Comparison of ENCODE assay signal across 20 cellular contexts in the genomic region with DNA sequence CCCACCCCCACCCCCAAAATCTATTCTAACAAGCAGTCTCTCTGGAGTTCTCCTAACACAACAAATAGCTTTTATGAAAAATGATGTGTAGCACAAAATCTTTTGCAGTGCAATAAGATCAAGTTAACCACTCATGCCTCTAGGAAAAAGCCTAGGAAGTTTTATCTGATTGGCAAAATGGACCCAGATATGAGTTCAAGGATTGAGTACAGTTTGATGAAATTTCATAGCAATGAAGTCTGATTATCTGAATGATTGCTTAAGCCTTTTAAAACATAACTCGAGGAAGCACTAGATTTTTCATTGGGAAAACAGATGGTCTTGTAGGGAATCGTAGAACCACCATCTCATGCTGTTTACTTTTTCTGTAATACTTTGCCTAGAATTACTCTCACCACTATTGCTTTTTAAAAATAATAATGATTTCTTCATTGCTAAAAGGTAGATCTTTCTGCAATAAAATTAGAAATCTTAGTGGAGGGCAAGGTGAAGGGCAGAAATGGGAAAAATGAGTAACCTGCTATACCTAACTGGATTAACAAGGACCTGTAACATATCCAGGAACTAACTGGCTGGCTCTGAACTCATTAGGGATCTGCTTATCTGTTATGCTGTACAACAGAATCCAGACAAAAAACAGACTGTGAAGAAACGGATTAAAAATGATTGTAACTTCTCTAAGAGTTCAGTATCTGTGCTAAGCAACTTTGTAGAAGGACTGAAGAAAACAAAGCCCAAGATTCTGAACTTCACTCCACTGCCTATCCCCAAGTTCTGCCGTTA.
DNase-seq lines count a peak whose midpoint lies in the region; ATAC-seq and TF ChIP-seq lines count a peak whose summit lies in the region.
"Had no signal": no experiment of that assay in that cellular context is flagged by ENCODE, and none has a peak within 500 bp of the region (broad histone marks: within the 10 kb centered on the region; RNA-seq: fewer than 3 reads in every experiment).

No MANE protein-coding gene starts in this region.

- H3K4me3 ChIP-seq in mammary epithelial cell (replicated peaks in 1 of 3; ENCODE audit: insufficient read depth in 1 of 3, low read depth in 2 of 3, low read length in 3 of 3) (no peak overlapping the region), muscle layer of duodenum (ENCODE audit: low read depth in 1 of 2, low read length in 2 of 2) (no peak overlapping the region)
- H3K4me3 ChIP-seq: gastrocnemius medialis, psoas muscle had no signal

- no peak for DNase-seq in MCF 10A (ENCODE audit: unreplicated experiment)
- no peak for DNase-seq in mammary epithelial cell
- DNase-seq in WTC11 (ENCODE audit: low spot score): no peak
- no peak for DNase-seq in ecto neural progenitor cell (ENCODE audit: low spot score)
- DNase-seq in SW 1271 (lab: John Stamatoyannopoulos, UW): no peak
- DNase-seq in activated T-cell treated with anti-CD3 and anti-CD28 coated beads for 4 hours: no peak
- DNase-seq: activated CD4-positive, alpha-beta T cell treated with anti-CD3 and anti-CD28 coated beads for 36 hours; activated CD8-positive, alpha-beta T cell treated with anti-CD3 and anti-CD28 coated beads, Interleukin-2, amount 10 ng/mL, durations not matched to agents 7 days and 5 days; activated naive CD4-positive, alpha-beta T cell treated with anti-CD3 and anti-CD28 coated beads, Interleukin-2, amount 10 ng/mL, durations not matched to agents 7 days and 5 days; CD8-positive, alpha-beta T cell; gastrocnemius medialis; naive thymus-derived CD8-positive, alpha-beta T cell; NCI-H187 treated with DMSO at 0.1 percent for 48 hours; psoas muscle; stimulated activated CD4-positive, alpha-beta T cell treated with anti-CD3 and anti-CD28 coated beads, Interleukin-4, amount 100 ng/mL, for 24 hours had no signal

- BruUV-seq in MCF 10A (replicated peaks; lab: Mats Ljungman, UMichigan): no TSS peak
- BruUV-seq in mammary epithelial cell (replicated peaks; lab: Mats Ljungman, UMichigan): no TSS peak

- H3K4me1 Mint-ChIP-seq in MCF 10A (ENCODE audit: insufficient read depth, unreplicated experiment): peaks cover 6% of the 10 kb centered on the region
- peaks cover 88% of the 10 kb centered on the region for H3K4me1 Mint-ChIP-seq in WTC11
- H3K4me1 Mint-ChIP-seq: activated CD4-positive, alpha-beta T cell treated with anti-CD3 and anti-CD28 coated beads for 36 hours; activated naive CD4-positive, alpha-beta T cell treated with anti-CD3 and anti-CD28 coated beads, Interleukin-2, amount 10 ng/mL, durations not matched to agents 7 days and 5 days; activated T-helper 17 cell treated with anti-CD3 and anti-CD28 coated beads, Interleukin-2, amount 50 U/mL, for 72 hours; B cell; naive thymus-derived CD8-positive, alpha-beta T cell had no signal

- ATAC-seq in WTC11: no peak
- no peak for ATAC-seq in GM18502 (IDR thresholded peaks at IDR 0.05; ENCODE audit: poor library complexity, unreplicated experiment)
- ATAC-seq: activated CD4-positive, alpha-beta T cell treated with anti-CD3 and anti-CD28 coated beads for 36 hours; activated CD8-positive, alpha-beta T cell treated with anti-CD3 and anti-CD28 coated beads, Interleukin-2, amount 10 ng/mL, durations not matched to agents 7 days and 5 days; activated T-helper 17 cell treated with anti-CD3 and anti-CD28 coated beads, Interleukin-2, amount 50 U/mL, for 72 hours; CD8-positive, alpha-beta T cell; gastrocnemius medialis; naive thymus-derived CD8-positive, alpha-beta T cell had no signal

- H3K27ac Mint-ChIP-seq in MCF 10A (ENCODE audit: low read depth, unreplicated experiment) (peak overlapping the region; percentile 57), WTC11 (0 out of 2 replicates have a peak overlapping the region, but pooled peaks have one; percentile 22)
- H3K27ac Mint-ChIP-seq: activated CD4-positive, alpha-beta T cell treated with anti-CD3 and anti-CD28 coated beads for 36 hours; activated CD8-positive, alpha-beta T cell treated with anti-CD3 and anti-CD28 coated beads, Interleukin-2, amount 10 ng/mL, durations not matched to agents 7 days and 5 days; activated naive CD4-positive, alpha-beta T cell treated with anti-CD3 and anti-CD28 coated beads, Interleukin-2, amount 10 ng/mL, durations not matched to agents 7 days and 5 days; activated T-helper 17 cell treated with anti-CD3 and anti-CD28 coated beads, Interleukin-2, amount 50 U/mL, for 72 hours; B cell; CD8-positive, alpha-beta T cell; naive thymus-derived CD8-positive, alpha-beta T cell; type B pancreatic cell had no signal

- H3K9ac ChIP-seq in mammary epithelial cell (ENCODE audit: insufficient read depth, low read length): no peak overlapping the region

- no peak overlapping the region for H2AFZ ChIP-seq in mammary epithelial cell (ENCODE audit: low read depth, low read length)

- in situ Hi-C loops in mammary epithelial cell (cut with MboI; ENCODE audit: low sequenced_read_pairs in 2 of 2): loop anchor here (25.0 kb wide), 2 partner anchors 736 to 886 kb away; a partner anchor contains a TSS

- 53% methylated on average over 4 of the region's 4 CpGs for WGBS in mammary epithelial cell (ENCODE audit: low coverage, missing lambda C conversion rate)

- H3K9me3 ChIP-seq in mammary epithelial cell (replicated peaks; ENCODE audit: insufficient read depth, low read length) (no peaks in the 10 kb centered on the region), muscle layer of duodenum (ENCODE audit: control insufficient read depth in 1 of 2, low read length in 2 of 2) (no peaks in the 10 kb centered on the region)
- H3K9me3 ChIP-seq: gastrocnemius medialis, psoas muscle had no signal

- peaks cover 3% of the 10 kb centered on the region for H3K4me1 ChIP-seq in mammary epithelial cell (ENCODE audit: insufficient read depth, low read length)
- peaks cover 0 to 17% of the 10 kb centered on the region in 2 donors for H3K4me1 ChIP-seq in muscle layer of duodenum (ENCODE audit: control insufficient read depth in 1 of 2, insufficient read depth in 2 of 2, low read length in 2 of 2)
- H3K4me1 ChIP-seq: gastrocnemius medialis, psoas muscle had no signal

- CTCF ChIA-PET in MCF 10A (lab: Yijun Ruan, JAX): interaction anchor here (0.6 to 1.2 kb wide), 12 partner anchors 16 to 1624 kb away, joined by 3 to 7 read pairs (median 4); no protein-coding TSS in a partner anchor
- CTCF ChIA-PET in mammary epithelial cell (lab: Charles Lee; ENCODE audit: low non-redundant PET): interaction anchor here (0.6 kb wide), 1 partner anchor 101 kb away, joined by 11 read pairs; no protein-coding TSS in a partner anchor
- CTCF ChIA-PET in WTC11 (lab: Charles Lee): interaction anchor here (0.5 kb wide), 1 partner anchor 923 kb away, joined by 4 read pairs; no protein-coding TSS in a partner anchor

- no peak overlapping the region for H3K4me2 ChIP-seq in mammary epithelial cell (ENCODE audit: insufficient read depth, low read depth, low read length)

- H3K27me3 Mint-ChIP-seq in MCF 10A (ENCODE audit: insufficient read depth, unreplicated experiment): no peaks in the 10 kb centered on the region
- no peaks in the 10 kb centered on the region for H3K27me3 Mint-ChIP-seq in WTC11 (ENCODE audit: low read depth)
- H3K27me3 Mint-ChIP-seq: type B pancreatic cell had no signal

- H3K79me2 ChIP-seq in mammary epithelial cell (ENCODE audit: insufficient read depth, low read length): no peaks in the 10 kb centered on the region

- H3K36me3 Mint-ChIP-seq in MCF 10A (ENCODE audit: insufficient read depth, unreplicated experiment) (no peaks in the 10 kb centered on the region), WTC11 (no peaks in the 10 kb centered on the region)
- H3K36me3 Mint-ChIP-seq: activated naive CD4-positive, alpha-beta T cell treated with anti-CD3 and anti-CD28 coated beads, Interleukin-2, amount 10 ng/mL, durations not matched to agents 7 days and 5 days; CD8-positive, alpha-beta T cell; naive thymus-derived CD8-positive, alpha-beta T cell; type B pancreatic cell had no signal

- H3K4me3 Mint-ChIP-seq in MCF 10A (ENCODE audit: unreplicated experiment) (no peak overlapping the region), WTC11 (no peak overlapping the region)
- H3K4me3 Mint-ChIP-seq: activated CD4-positive, alpha-beta T cell treated with anti-CD3 and anti-CD28 coated beads for 36 hours; activated CD8-positive, alpha-beta T cell treated with anti-CD3 and anti-CD28 coated beads, Interleukin-2, amount 10 ng/mL, durations not matched to agents 7 days and 5 days; activated naive CD4-positive, alpha-beta T cell treated with anti-CD3 and anti-CD28 coated beads, Interleukin-2, amount 10 ng/mL, durations not matched to agents 7 days and 5 days; activated T-helper 17 cell treated with anti-CD3 and anti-CD28 coated beads, Interleukin-2, amount 50 U/mL, for 72 hours; B cell; CD8-positive, alpha-beta T cell; naive thymus-derived CD8-positive, alpha-beta T cell; type B pancreatic cell had no signal

- no peaks in the 10 kb centered on the region for H3K36me3 ChIP-seq in mammary epithelial cell (ENCODE audit: insufficient read depth, low read length)
- H3K36me3 ChIP-seq in muscle layer of duodenum (ENCODE audit: control insufficient read depth in 1 of 2, insufficient read depth in 2 of 2, low read length in 2 of 2): no peaks in the 10 kb centered on the region
- H3K36me3 ChIP-seq: gastrocnemius medialis had no signal

- intact Hi-C loops in MCF 10A (cut with micrococcal nuclease) (loop anchor here (2.0 to 10.0 kb wide), 5 partner anchors 153 to 1679 kb away; no protein-coding TSS in a partner anchor), mammary epithelial cell (cut with micrococcal nuclease) (loop anchor here (2.0 to 10.0 kb wide), 4 partner anchors 109 to 1601 kb away; no protein-coding TSS in a partner anchor)

- H3K27ac ChIP-seq in mammary epithelial cell (ENCODE audit: insufficient read depth, low read depth, low read length): no peak overlapping the region
- H3K27ac ChIP-seq in muscle layer of duodenum (ENCODE audit: low read length): peak overlapping the region; percentile 33
- H3K27ac ChIP-seq: gastrocnemius medialis, psoas muscle had no signal

- dilution Hi-C loops in mammary epithelial cell (cut with HindIII; ENCODE audit: low sequenced_read_pairs): no loop called here

- no peaks in the 10 kb centered on the region for H3K9me3 Mint-ChIP-seq in MCF 10A (ENCODE audit: unreplicated experiment)
- H3K9me3 Mint-ChIP-seq in WTC11: no peaks in the 10 kb centered on the region
- H3K9me3 Mint-ChIP-seq: activated naive CD4-positive, alpha-beta T cell treated with anti-CD3 and anti-CD28 coated beads, Interleukin-2, amount 10 ng/mL, durations not matched to agents 7 days and 5 days; activated T-helper 17 cell treated with anti-CD3 and anti-CD28 coated beads, Interleukin-2, amount 50 U/mL, for 72 hours; CD8-positive, alpha-beta T cell; naive thymus-derived CD8-positive, alpha-beta T cell; type B pancreatic cell had no signal

- TF ChIP-seq CTCF in MCF 10A (IDR thresholded peaks at IDR 0.05; ENCODE audit: unreplicated experiment) (no peak), mammary epithelial cell (conservative IDR thresholded peaks at IDR 0.05 in 1 of 2, IDR thresholded peaks at IDR 0.05 in 1 of 2; ENCODE audit: extremely low read depth in 1 of 2, insufficient read depth in 1 of 2, low read depth in 1 of 2, low read length in 2 of 2) (no peak), WTC11 (IDR thresholded peaks at IDR 0.05) (no peak)

- no peaks in the 10 kb centered on the region for H4K20me1 ChIP-seq in mammary epithelial cell (ENCODE audit: insufficient read depth, low read length)

- POLR2A ChIA-PET in MCF 10A (lab: Yijun Ruan, JAX): interaction anchor here (0.6 kb wide), 3 partner anchors 8 to 886 kb away, joined by 3 read pairs; no protein-coding TSS in a partner anchor
- POLR2A ChIA-PET in WTC11 (lab: Charles Lee): no interaction called here

- H3K27me3 ChIP-seq in mammary epithelial cell (ENCODE audit: insufficient read depth, low read length): no peaks in the 10 kb centered on the region
- no peaks in the 10 kb centered on the region for H3K27me3 ChIP-seq in muscle layer of duodenum (ENCODE audit: low read depth, low read length)
- H3K27me3 ChIP-seq: gastrocnemius medialis had no signal
